2 cellular contexts compared by ENCODE assay signal in the genomic region with DNA sequence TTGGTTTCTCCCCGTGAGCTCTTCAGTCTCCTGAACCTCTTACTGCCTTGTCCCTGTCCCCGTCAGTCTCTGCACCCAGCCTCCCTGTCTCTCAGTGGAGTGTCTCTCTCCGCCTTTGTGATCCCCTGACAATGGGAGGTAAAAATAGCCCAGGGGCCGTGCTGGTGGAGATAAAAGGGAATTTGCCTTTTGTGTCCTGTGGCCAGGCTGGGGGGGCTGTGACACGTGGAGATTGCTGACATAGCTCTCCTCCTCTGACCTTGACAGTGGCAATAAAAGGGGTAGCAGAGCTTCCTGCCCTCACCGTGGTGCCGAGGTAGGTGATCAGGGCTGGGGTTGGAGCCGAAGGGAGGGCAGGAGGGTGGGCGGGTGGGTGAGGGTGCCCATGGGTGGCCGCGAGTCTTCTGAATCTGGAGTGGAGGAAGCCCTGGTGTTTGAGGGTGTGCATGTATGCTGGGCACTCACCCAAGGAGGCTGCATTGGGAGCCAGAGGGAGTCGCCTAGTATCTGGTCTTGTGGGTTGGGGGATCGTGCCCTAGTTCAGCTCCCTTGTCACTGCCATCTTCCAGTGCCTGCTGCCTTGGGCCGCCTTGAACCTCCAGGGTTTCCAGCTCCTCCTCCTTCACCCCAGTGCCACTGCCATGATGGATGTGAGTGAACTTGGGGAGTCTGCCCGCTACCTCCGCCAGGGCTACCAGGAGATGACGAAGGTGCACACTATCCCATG.
A peak's percentile ranks its signal among the peaks of the same experiment; 100 is the strongest.
TF ChIP-seq lines count a peak whose summit lies in the region.

No MANE protein-coding gene starts in this region.

TF ChIP-seq in HEK293, 187 proteins besides CTCF, POLR2A, EP300 and RAD21:
- TF ChIP-seq SALL2 (tag by site-specific recombination; IDR thresholded peaks at IDR 0.05; ENCODE audit: borderline replicate concordance) (no peak), ZIC2 (tag by site-specific recombination; IDR thresholded peaks at IDR 0.05) (peak; percentile 66; the same call in 1 of the 2 replicates), ZNF23 (tag by site-specific recombination; IDR thresholded peaks at IDR 0.05; ENCODE audit: borderline replicate concordance) (no peak), ZNF621 (tag by site-specific recombination; IDR thresholded peaks at IDR 0.05) (no peak), ZNF558 (tag by site-specific recombination; IDR thresholded peaks at IDR 0.05) (no peak), ZNF747 (tag by site-specific recombination; IDR thresholded peaks at IDR 0.05) (no peak)
- TF ChIP-seq, protein P1, sequence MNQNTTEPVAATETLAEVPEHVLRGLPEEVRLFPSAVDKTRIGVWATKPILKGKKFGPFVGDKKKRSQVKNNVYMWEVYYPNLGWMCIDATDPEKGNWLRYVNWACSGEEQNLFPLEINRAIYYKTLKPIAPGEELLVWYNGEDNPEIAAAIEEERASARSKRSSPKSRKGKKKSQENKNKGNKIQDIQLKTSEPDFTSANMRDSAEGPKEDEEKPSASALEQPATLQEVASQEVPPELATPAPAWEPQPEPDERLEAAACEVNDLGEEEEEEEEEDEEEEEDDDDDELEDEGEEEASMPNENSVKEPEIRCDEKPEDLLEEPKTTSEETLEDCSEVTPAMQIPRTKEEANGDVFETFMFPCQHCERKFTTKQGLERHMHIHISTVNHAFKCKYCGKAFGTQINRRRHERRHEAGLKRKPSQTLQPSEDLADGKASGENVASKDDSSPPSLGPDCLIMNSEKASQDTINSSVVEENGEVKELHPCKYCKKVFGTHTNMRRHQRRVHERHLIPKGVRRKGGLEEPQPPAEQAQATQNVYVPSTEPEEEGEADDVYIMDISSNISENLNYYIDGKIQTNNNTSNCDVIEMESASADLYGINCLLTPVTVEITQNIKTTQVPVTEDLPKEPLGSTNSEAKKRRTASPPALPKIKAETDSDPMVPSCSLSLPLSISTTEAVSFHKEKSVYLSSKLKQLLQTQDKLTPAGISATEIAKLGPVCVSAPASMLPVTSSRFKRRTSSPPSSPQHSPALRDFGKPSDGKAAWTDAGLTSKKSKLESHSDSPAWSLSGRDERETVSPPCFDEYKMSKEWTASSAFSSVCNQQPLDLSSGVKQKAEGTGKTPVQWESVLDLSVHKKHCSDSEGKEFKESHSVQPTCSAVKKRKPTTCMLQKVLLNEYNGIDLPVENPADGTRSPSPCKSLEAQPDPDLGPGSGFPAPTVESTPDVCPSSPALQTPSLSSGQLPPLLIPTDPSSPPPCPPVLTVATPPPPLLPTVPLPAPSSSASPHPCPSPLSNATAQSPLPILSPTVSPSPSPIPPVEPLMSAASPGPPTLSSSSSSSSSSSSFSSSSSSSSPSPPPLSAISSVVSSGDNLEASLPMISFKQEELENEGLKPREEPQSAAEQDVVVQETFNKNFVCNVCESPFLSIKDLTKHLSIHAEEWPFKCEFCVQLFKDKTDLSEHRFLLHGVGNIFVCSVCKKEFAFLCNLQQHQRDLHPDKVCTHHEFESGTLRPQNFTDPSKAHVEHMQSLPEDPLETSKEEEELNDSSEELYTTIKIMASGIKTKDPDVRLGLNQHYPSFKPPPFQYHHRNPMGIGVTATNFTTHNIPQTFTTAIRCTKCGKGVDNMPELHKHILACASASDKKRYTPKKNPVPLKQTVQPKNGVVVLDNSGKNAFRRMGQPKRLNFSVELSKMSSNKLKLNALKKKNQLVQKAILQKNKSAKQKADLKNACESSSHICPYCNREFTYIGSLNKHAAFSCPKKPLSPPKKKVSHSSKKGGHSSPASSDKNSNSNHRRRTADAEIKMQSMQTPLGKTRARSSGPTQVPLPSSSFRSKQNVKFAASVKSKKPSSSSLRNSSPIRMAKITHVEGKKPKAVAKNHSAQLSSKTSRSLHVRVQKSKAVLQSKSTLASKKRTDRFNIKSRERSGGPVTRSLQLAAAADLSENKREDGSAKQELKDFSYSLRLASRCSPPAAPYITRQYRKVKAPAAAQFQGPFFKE (tag by site-specific recombination; IDR thresholded peaks at IDR 0.05; ENCODE audit: borderline replicate concordance): no peak
- TF ChIP-seq, protein P2, sequence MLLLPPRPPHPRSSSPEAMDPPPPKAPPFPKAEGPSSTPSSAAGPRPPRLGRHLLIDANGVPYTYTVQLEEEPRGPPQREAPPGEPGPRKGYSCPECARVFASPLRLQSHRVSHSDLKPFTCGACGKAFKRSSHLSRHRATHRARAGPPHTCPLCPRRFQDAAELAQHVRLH (tag by site-specific recombination; IDR thresholded peaks at IDR 0.05): no peak

TF ChIP-seq in K562, 482 proteins besides CTCF, POLR2A, EP300 and RAD21 (continues in another document):
- TF ChIP-seq, protein P3, sequence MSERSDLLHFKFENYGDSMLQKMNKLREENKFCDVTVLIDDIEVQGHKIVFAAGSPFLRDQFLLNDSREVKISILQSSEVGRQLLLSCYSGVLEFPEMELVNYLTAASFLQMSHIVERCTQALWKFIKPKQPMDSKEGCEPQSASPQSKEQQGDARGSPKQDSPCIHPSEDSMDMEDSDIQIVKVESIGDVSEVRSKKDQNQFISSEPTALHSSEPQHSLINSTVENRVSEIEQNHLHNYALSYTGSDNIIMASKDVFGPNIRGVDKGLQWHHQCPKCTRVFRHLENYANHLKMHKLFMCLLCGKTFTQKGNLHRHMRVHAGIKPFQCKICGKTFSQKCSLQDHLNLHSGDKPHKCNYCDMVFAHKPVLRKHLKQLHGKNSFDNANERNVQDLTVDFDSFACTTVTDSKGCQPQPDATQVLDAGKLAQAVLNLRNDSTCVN (CRISPR knock-in tag; IDR thresholded peaks at IDR 0.05): no peak
- TF ChIP-seq STAT5A (IDR thresholded peaks at IDR 0.05; ENCODE audit: borderline replicate concordance, low read length) (no peak), SMARCA5 (IDR thresholded peaks at IDR 0.05) (no peak), HNRNPLL (IDR thresholded peaks at IDR 0.05; ENCODE audit: low read depth, low read length, poor library complexity, severe bottlenecking) (no peak), JUNB (CRISPR knock-in tag; conservative IDR thresholded peaks at IDR 0.05) (no peak), HNRNPUL1 (IDR thresholded peaks at IDR 0.05; ENCODE audit: low read length) (no peak), EZH2 (IDR thresholded peaks at IDR 0.05; ENCODE audit: borderline replicate concordance, low read depth, low read length) (no peak), ZNF561 (CRISPR knock-in tag; conservative IDR thresholded peaks at IDR 0.05) (no peak), SUPT5H (IDR thresholded peaks at IDR 0.05) (no peak), TAF1 (IDR thresholded peaks at IDR 0.05; ENCODE audit: control insufficient read depth, extremely low read depth, insufficient read depth, low read length, severe bottlenecking) (no peak), PHB (CRISPR knock-in tag; IDR thresholded peaks at IDR 0.05) (no peak), BCL6 (CRISPR knock-in tag; IDR thresholded peaks at IDR 0.05) (no peak), ZNF766 (CRISPR knock-in tag; conservative IDR thresholded peaks at IDR 0.05) (no peak), ZBTB7A (IDR thresholded peaks at IDR 0.05; ENCODE audit: borderline replicate concordance, control insufficient read depth, low read depth, low read length) (no peak), ZEB2 (IDR thresholded peaks at IDR 0.05) (no peak), BRF1 (IDR thresholded peaks at IDR 0.05; ENCODE audit: borderline replicate concordance, extremely low read depth, insufficient read length) (no peak), ELF2 (CRISPR knock-in tag; IDR thresholded peaks at IDR 0.05) (no peak), HDAC8 (tag; IDR thresholded peaks at IDR 0.05) (no peak), JUND (IDR thresholded peaks at IDR 0.05; ENCODE audit: borderline replicate concordance, low read depth, low read length) (no peak), JUND (tag; IDR thresholded peaks at IDR 0.05; ENCODE audit: borderline replicate concordance, low read depth, low read length) (no peak), TCF3 (CRISPR knock-in tag; IDR thresholded peaks at IDR 0.05) (peak; percentile 30; the same call in 1 of the 2 replicates)
- TF ChIP-seq, protein P4, sequence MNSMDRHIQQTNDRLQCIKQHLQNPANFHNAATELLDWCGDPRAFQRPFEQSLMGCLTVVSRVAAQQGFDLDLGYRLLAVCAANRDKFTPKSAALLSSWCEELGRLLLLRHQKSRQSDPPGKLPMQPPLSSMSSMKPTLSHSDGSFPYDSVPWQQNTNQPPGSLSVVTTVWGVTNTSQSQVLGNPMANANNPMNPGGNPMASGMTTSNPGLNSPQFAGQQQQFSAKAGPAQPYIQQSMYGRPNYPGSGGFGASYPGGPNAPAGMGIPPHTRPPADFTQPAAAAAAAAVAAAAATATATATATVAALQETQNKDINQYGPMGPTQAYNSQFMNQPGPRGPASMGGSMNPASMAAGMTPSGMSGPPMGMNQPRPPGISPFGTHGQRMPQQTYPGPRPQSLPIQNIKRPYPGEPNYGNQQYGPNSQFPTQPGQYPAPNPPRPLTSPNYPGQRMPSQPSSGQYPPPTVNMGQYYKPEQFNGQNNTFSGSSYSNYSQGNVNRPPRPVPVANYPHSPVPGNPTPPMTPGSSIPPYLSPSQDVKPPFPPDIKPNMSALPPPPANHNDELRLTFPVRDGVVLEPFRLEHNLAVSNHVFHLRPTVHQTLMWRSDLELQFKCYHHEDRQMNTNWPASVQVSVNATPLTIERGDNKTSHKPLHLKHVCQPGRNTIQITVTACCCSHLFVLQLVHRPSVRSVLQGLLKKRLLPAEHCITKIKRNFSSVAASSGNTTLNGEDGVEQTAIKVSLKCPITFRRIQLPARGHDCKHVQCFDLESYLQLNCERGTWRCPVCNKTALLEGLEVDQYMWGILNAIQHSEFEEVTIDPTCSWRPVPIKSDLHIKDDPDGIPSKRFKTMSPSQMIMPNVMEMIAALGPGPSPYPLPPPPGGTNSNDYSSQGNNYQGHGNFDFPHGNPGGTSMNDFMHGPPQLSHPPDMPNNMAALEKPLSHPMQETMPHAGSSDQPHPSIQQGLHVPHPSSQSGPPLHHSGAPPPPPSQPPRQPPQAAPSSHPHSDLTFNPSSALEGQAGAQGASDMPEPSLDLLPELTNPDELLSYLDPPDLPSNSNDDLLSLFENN (IDR thresholded peaks at IDR 0.05; ENCODE audit: low read depth in 2 of 2, low read length in 2 of 2): no peak
- TF ChIP-seq, protein P5, sequence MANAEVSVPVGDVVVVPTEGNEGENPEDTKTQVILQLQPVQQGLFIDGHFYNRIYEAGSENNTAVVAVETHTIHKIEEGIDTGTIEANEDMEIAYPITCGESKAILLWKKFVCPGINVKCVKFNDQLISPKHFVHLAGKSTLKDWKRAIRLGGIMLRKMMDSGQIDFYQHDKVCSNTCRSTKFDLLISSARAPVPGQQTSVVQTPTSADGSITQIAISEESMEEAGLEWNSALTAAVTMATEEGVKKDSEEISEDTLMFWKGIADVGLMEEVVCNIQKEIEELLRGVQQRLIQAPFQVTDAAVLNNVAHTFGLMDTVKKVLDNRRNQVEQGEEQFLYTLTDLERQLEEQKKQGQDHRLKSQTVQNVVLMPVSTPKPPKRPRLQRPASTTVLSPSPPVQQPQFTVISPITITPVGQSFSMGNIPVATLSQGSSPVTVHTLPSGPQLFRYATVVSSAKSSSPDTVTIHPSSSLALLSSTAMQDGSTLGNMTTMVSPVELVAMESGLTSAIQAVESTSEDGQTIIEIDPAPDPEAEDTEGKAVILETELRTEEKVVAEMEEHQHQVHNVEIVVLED (CRISPR knock-in tag; IDR thresholded peaks at IDR 0.05): no peak
- TF ChIP-seq, protein P6, sequence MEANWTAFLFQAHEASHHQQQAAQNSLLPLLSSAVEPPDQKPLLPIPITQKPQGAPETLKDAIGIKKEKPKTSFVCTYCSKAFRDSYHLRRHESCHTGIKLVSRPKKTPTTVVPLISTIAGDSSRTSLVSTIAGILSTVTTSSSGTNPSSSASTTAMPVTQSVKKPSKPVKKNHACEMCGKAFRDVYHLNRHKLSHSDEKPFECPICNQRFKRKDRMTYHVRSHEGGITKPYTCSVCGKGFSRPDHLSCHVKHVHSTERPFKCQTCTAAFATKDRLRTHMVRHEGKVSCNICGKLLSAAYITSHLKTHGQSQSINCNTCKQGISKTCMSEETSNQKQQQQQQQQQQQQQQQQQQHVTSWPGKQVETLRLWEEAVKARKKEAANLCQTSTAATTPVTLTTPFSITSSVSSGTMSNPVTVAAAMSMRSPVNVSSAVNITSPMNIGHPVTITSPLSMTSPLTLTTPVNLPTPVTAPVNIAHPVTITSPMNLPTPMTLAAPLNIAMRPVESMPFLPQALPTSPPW (CRISPR knock-in tag; IDR thresholded peaks at IDR 0.05): peak; percentile 39; the same call in 1 of the 2 replicates
- TF ChIP-seq, protein P7, sequence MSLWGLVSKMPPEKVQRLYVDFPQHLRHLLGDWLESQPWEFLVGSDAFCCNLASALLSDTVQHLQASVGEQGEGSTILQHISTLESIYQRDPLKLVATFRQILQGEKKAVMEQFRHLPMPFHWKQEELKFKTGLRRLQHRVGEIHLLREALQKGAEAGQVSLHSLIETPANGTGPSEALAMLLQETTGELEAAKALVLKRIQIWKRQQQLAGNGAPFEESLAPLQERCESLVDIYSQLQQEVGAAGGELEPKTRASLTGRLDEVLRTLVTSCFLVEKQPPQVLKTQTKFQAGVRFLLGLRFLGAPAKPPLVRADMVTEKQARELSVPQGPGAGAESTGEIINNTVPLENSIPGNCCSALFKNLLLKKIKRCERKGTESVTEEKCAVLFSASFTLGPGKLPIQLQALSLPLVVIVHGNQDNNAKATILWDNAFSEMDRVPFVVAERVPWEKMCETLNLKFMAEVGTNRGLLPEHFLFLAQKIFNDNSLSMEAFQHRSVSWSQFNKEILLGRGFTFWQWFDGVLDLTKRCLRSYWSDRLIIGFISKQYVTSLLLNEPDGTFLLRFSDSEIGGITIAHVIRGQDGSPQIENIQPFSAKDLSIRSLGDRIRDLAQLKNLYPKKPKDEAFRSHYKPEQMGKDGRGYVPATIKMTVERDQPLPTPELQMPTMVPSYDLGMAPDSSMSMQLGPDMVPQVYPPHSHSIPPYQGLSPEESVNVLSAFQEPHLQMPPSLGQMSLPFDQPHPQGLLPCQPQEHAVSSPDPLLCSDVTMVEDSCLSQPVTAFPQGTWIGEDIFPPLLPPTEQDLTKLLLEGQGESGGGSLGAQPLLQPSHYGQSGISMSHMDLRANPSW (CRISPR knock-in tag; IDR thresholded peaks at IDR 0.05): no peak
- TF ChIP-seq, protein P8, sequence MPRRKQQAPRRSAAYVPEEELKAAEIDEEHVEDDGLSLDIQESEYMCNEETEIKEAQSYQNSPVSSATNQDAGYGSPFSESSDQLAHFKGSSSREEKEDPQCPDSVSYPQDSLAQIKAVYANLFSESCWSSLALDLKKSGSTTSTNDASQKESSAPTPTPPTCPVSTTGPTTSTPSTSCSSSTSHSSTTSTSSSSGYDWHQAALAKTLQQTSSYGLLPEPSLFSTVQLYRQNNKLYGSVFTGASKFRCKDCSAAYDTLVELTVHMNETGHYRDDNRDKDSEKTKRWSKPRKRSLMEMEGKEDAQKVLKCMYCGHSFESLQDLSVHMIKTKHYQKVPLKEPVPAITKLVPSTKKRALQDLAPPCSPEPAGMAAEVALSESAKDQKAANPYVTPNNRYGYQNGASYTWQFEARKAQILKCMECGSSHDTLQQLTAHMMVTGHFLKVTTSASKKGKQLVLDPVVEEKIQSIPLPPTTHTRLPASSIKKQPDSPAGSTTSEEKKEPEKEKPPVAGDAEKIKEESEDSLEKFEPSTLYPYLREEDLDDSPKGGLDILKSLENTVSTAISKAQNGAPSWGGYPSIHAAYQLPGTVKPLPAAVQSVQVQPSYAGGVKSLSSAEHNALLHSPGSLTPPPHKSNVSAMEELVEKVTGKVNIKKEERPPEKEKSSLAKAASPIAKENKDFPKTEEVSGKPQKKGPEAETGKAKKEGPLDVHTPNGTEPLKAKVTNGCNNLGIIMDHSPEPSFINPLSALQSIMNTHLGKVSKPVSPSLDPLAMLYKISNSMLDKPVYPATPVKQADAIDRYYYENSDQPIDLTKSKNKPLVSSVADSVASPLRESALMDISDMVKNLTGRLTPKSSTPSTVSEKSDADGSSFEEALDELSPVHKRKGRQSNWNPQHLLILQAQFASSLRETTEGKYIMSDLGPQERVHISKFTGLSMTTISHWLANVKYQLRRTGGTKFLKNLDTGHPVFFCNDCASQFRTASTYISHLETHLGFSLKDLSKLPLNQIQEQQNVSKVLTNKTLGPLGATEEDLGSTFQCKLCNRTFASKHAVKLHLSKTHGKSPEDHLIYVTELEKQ (CRISPR knock-in tag; IDR thresholded peaks at IDR 0.05): no peak
